9 cellular contexts compared by ENCODE assay signal in genomic region chr6:7085911-7086310, GRCh38. TPM values are rescaled to one million over a fixed set of nuclear protein-coding genes. Genes with fewer than 3 reads are reported as not detected.
DNase-seq lines count a peak whose midpoint lies in the region; ATAC-seq, FAIRE-seq and TF ChIP-seq lines count a peak whose summit lies in the region.
"Had no signal": no experiment of that assay in that cellular context is flagged by ENCODE, and none has a peak within 500 bp of the region (broad histone marks: within the 10 kb centered on the region; RNA-seq: fewer than 3 reads in every experiment).

No MANE protein-coding gene starts in this region.

- H3K27ac Mint-ChIP-seq in activated CD4-positive, alpha-beta T cell treated with anti-CD3 and anti-CD28 coated beads, Interleukin-2, amount 10 ng/mL, durations not matched to agents 24 days and 14 days: no peak overlapping the region

- DNase-seq in right lobe of liver (peak; percentile 54 to 66 (median 60)), HepG2 (ENCODE audit: low spot score) (no peak), WERI-Rb-1 (peak; percentile 42), middle frontal gyrus (ENCODE audit: extremely low spot score, low spot score) (no peak)
- DNase-seq in activated CD4-positive, CD25-positive, alpha-beta regulatory T cell treated with anti-CD3 and anti-CD28 coated beads, Interleukin-2, amount 50 U/mL, for 72 hours: no peak
- DNase-seq in activated CD4-positive, alpha-beta T cell treated with anti-CD3 and anti-CD28 coated beads, Interleukin-2, amount 10 ng/mL, durations not matched to agents 24 days and 14 days: no peak

- H3K36me3 ChIP-seq in right lobe of liver (no peaks in the 10 kb centered on the region), HepG2 (replicated peaks in 1 of 2; ENCODE audit: control insufficient read depth in 1 of 2, insufficient read depth in 2 of 2, low read length in 2 of 2) (no peaks in the 10 kb centered on the region), WERI-Rb-1 (no peaks in the 10 kb centered on the region), neutrophil (no peaks in the 10 kb centered on the region)
- H3K36me3 ChIP-seq: suprapubic skin had no signal

- TF ChIP-seq POLR2A in right lobe of liver (IDR thresholded peaks at IDR 0.05): no peak
- TF ChIP-seq POLR2A in HepG2 (IDR thresholded peaks at IDR 0.05; ENCODE audit: insufficient read depth in 1 of 2, low read depth in 2 of 2, low read length in 2 of 2): no peak

- no peaks in the 10 kb centered on the region for H4K20me1 ChIP-seq in HepG2 (ENCODE audit: insufficient read depth, low read length)

- no TSS peak for BruUV-seq in HepG2 (replicated peaks; lab: Mats Ljungman, UMichigan)

- no peak overlapping the region for H3K4me2 ChIP-seq in HepG2 (ENCODE audit: low read depth, low read length)

- in situ Hi-C loops in HepG2 (cut with HindIII; ENCODE audit: extremely low pct_ligation_motif_present, low pct_unique_long_range_greater_than_20kb): no loop called here

- no peak overlapping the region for H3K9ac ChIP-seq in HepG2 (ENCODE audit: insufficient read depth, low read depth, low read length)

- peak; percentile 56 to 69 (median 64) for ATAC-seq in right lobe of liver
- ATAC-seq in HepG2: no peak; the same call in 2 of the 3 replicates
- ATAC-seq in HG03196 (IDR thresholded peaks at IDR 0.05; ENCODE audit: unreplicated experiment): peak; percentile 36

- H2AFZ ChIP-seq in HepG2 (ENCODE audit: low read length): no peak overlapping the region

- CTCF ChIA-PET in HepG2 (lab: Yijun Ruan, JAX; ENCODE audit: low intra/inter-chr PET ratio, low total read pairs): no interaction called here

- H3K4me3 ChIP-seq in right lobe of liver: no peak overlapping the region
- no peak overlapping the region for H3K4me3 ChIP-seq in HepG2 (replicated peaks in 1 of 3; ENCODE audit: insufficient read depth in 1 of 3, low read depth in 2 of 3, low read length in 3 of 3)
- H3K4me3 ChIP-seq in WERI-Rb-1 (ENCODE audit: low read depth, low read length): no peak overlapping the region
- H3K4me3 ChIP-seq in neutrophil (ENCODE audit: low read depth in 1 of 2, low read length in 1 of 2): peak overlapping the region in 1 of 2 experiments; percentile 62

- H3K27ac ChIP-seq in right lobe of liver: peak overlapping the region in 1 of 3 donors; percentile 8
- no peak overlapping the region for H3K27ac ChIP-seq in HepG2 (ENCODE audit: extremely low read length, insufficient read depth, low read length)
- H3K27ac ChIP-seq in WERI-Rb-1: no peak overlapping the region
- H3K27ac ChIP-seq in neutrophil: peak overlapping the region; percentile 73
- H3K27ac ChIP-seq: suprapubic skin had no signal

- TF ChIP-seq EP300 in HepG2 (IDR thresholded peaks at IDR 0.05; ENCODE audit: low read depth in 2 of 2, low read length in 2 of 2) (no peak), HepG2 (CRISPR knock-in tag; IDR thresholded peaks at IDR 0.05; ENCODE audit: borderline replicate concordance) (no peak)

- H3K9me3 ChIP-seq in right lobe of liver (no peaks in the 10 kb centered on the region), HepG2 (ENCODE audit: low read length) (no peaks in the 10 kb centered on the region), WERI-Rb-1 (ENCODE audit: severe bottlenecking) (peaks cover 6% of the 10 kb centered on the region), neutrophil (no peaks in the 10 kb centered on the region)
- H3K9me3 ChIP-seq: suprapubic skin had no signal

- FAIRE-seq in HepG2 (lab: Jason Lieb, UNC): no peak

- H3K27me3 ChIP-seq in right lobe of liver (no peaks in the 10 kb centered on the region), HepG2 (ENCODE audit: control insufficient read depth in 1 of 2, insufficient read depth in 2 of 2, low read length in 2 of 2) (peaks cover 0 to 11% of the 10 kb centered on the region in 2 experiments; a peak in 1 of 5 replicates), WERI-Rb-1 (ENCODE audit: insufficient read depth, low read depth, severe bottlenecking) (no peaks in the 10 kb centered on the region), neutrophil (no peaks in the 10 kb centered on the region)
- H3K27me3 ChIP-seq: suprapubic skin had no signal

- TF ChIP-seq CTCF in right lobe of liver (IDR thresholded peaks at IDR 0.05) (no peak), HepG2 (CRISPR knock-in tag; IDR thresholded peaks at IDR 0.05) (no peak), WERI-Rb-1 (IDR thresholded peaks at IDR 0.05; ENCODE audit: low read depth, low read length) (no peak), neutrophil (IDR thresholded peaks at IDR 0.05) (no peak)

- WGBS in right lobe of liver (ENCODE audit: insufficient coverage, low coverage, low lambda C conversion rate, missing lambda C conversion rate): no CpG with 5 or more reads among the region's 1 CpG
- 0% methylated on average over 1 of the region's 1 CpG for WGBS in HepG2 (ENCODE audit: low lambda C conversion rate)

- POLR2A ChIA-PET in HepG2 (lab: Yijun Ruan, JAX): no interaction called here

- H3K4me1 ChIP-seq in right lobe of liver (peaks cover 0 to 9% (median 2%) of the 10 kb centered on the region in 4 donors), HepG2 (ENCODE audit: insufficient read depth, low read length) (peaks cover 13% of the 10 kb centered on the region), neutrophil (ENCODE audit: control insufficient read depth in 1 of 2, insufficient read depth in 1 of 2, low read depth in 1 of 2, low read length in 1 of 2) (peaks cover 5 to 17% of the 10 kb centered on the region in 2 experiments)

- TF ChIP-seq RAD21 in HepG2 (CRISPR knock-in tag; IDR thresholded peaks at IDR 0.05): no peak

- no peak overlapping the region for H3K4me3 Mint-ChIP-seq in activated CD4-positive, alpha-beta T cell treated with anti-CD3 and anti-CD28 coated beads, Interleukin-2, amount 10 ng/mL, durations not matched to agents 24 days and 14 days

- H3K4me1 Mint-ChIP-seq in activated CD4-positive, alpha-beta T cell treated with anti-CD3 and anti-CD28 coated beads, Interleukin-2, amount 10 ng/mL, durations not matched to agents 24 days and 14 days: peaks cover 25% of the 10 kb centered on the region

- no peaks in the 10 kb centered on the region for H3K36me3 Mint-ChIP-seq in activated CD4-positive, alpha-beta T cell treated with anti-CD3 and anti-CD28 coated beads, Interleukin-2, amount 10 ng/mL, durations not matched to agents 24 days and 14 days (ENCODE audit: low read depth)

- no peaks in the 10 kb centered on the region for H3K79me2 ChIP-seq in HepG2 (ENCODE audit: insufficient read depth, low read length)

- intact Hi-C loops in right lobe of liver (cut with DNase I) (no loop called here), HepG2 (cut with micrococcal nuclease; ENCODE audit: unreplicated experiment) (no loop called here)
- intact Hi-C loops in activated CD4-positive, alpha-beta T cell treated with anti-CD3 and anti-CD28 coated beads, Interleukin-2, amount 10 ng/mL, durations not matched to agents 24 days and 14 days (cut with micrococcal nuclease): loop anchor here (1.0 to 5.0 kb wide), 3 partner anchors 12 to 169 kb away; no protein-coding TSS in a partner anchor

- H3K9me3 Mint-ChIP-seq in activated CD4-positive, alpha-beta T cell treated with anti-CD3 and anti-CD28 coated beads, Interleukin-2, amount 10 ng/mL, durations not matched to agents 24 days and 14 days: no peaks in the 10 kb centered on the region

- H3K27me3 Mint-ChIP-seq in activated CD4-positive, alpha-beta T cell treated with anti-CD3 and anti-CD28 coated beads, Interleukin-2, amount 10 ng/mL, durations not matched to agents 24 days and 14 days: peaks cover 57% of the 10 kb centered on the region

TF ChIP-seq in HepG2, 621 proteins besides CTCF, POLR2A, EP300 and RAD21 (continues in another document):
- TF ChIP-seq RNF2 (conservative IDR thresholded peaks at IDR 0.05; ENCODE audit: low read depth) (no peak), SMC3 (IDR thresholded peaks at IDR 0.05; ENCODE audit: low read length) (no peak), ZNF207 (IDR thresholded peaks at IDR 0.05; ENCODE audit: borderline replicate concordance) (no peak), RAD51 (IDR thresholded peaks at IDR 0.05; ENCODE audit: borderline replicate concordance) (no peak), ZNF292 (CRISPR knock-in tag; IDR thresholded peaks at IDR 0.05; ENCODE audit: borderline replicate concordance, low read depth) (no peak), POLR2G (IDR thresholded peaks at IDR 0.05; ENCODE audit: low read depth, low read length) (no peak)

RNA-seq across cellular contexts. Expression of gene RREB1, which starts 21.9 kb away (rescaled TPM):
- total RNA-seq in right lobe of liver (10 to 100 TPM; 28.7 to 46.3 (median 39.6) TPM), HepG2 (2016; rRNA removed; fragmentation: Illumina TruSeq; extraction: Trizol) (23.2 and 23.4 TPM in 2 replicates)
- total RNA-seq in HepG2 (2016; cell fraction: cytosol; rRNA removed; fragmentation: Illumina TruSeq; extraction: Trizol; ENCODE audit: low read depth): 62.4 and 75.9 TPM in 2 replicates
- total RNA-seq in HepG2 (2016; cell fraction: insoluble cytoplasmic fraction; rRNA removed; fragmentation: Illumina TruSeq; extraction: Trizol): 21.2 and 23.3 TPM in 2 replicates
- 33.9 and 40.6 TPM in 2 replicates for total RNA-seq in HepG2 (2016; cell fraction: membrane; rRNA removed; fragmentation: Illumina TruSeq; extraction: Trizol)
- total RNA-seq in HepG2 (2016; cell fraction: nucleus; rRNA removed; fragmentation: Illumina TruSeq; extraction: Trizol): 50.2 and 60.1 TPM in 2 replicates
- 6.1 and 6.2 TPM in 2 replicates for polyA plus RNA-seq in HepG2 (2011; rRNA removed)
- 3.7 and 4.4 TPM in 2 replicates for polyA plus RNA-seq in HepG2 (2011; cell fraction: cytosol; rRNA removed)
- 24.2 and 27.1 TPM in 2 replicates for polyA plus RNA-seq in HepG2 (2011; cell fraction: nucleus; rRNA removed)
- polyA plus RNA-seq in HepG2 (2012): 19.5 and 19.9 TPM in 2 replicates
- polyA plus RNA-seq in HepG2 (2016; cell fraction: cytosol; fragmentation: Illumina TruSeq; extraction: Trizol; ENCODE audit: low read depth): 0.71 and 1.1 TPM in 2 replicates
- polyA plus RNA-seq in HepG2 (2016; cell fraction: insoluble cytoplasmic fraction; fragmentation: Illumina TruSeq; extraction: Trizol; ENCODE audit: low read depth): 12.3 and 15.5 TPM in 2 replicates
- polyA plus RNA-seq in HepG2 (2016; cell fraction: membrane; fragmentation: Illumina TruSeq; extraction: Trizol; ENCODE audit: low read depth): 1.6 and 2.2 TPM in 2 replicates
- polyA plus RNA-seq in HepG2 (2016; cell fraction: nucleus; fragmentation: Illumina TruSeq; extraction: Trizol; ENCODE audit: insufficient read depth, low read depth): 45.7 and 47.4 TPM in 2 replicates
- polyA minus RNA-seq in HepG2 (2011; rRNA and poly(A)+ RNA removed; ENCODE audit: low replicate concordance): 33.6 and 65.0 TPM in 2 replicates
- polyA minus RNA-seq in HepG2 (2011; cell fraction: cytosol; rRNA and poly(A)+ RNA removed): 27.1 and 37.4 TPM in 2 replicates
- polyA minus RNA-seq in HepG2 (2011; cell fraction: nucleus; rRNA and poly(A)+ RNA removed): 65.6 and 67.6 TPM in 2 replicates
- total RNA-seq in activated CD4-positive, alpha-beta T cell treated with anti-CD3 and anti-CD28 coated beads, Interleukin-2, amount 10 ng/mL, durations not matched to agents 24 days and 14 days: 13.9 and 16.8 TPM in 2 replicates

Comparison
In these comparisons a context has a peak if more than half of its experiments do, and no peak if none do; other contexts are left out.
1. DNase-seq: peak in right lobe of liver (3 of 3) and WERI-Rb-1 (single experiment); none in HepG2 (single experiment), activated CD4-positive, CD25-positive, alpha-beta regulatory T cell treated with anti-CD3 and anti-CD28 coated beads, Interleukin-2, amount 50 U/mL, for 72 hours (single experiment), middle frontal gyrus (single experiment) and activated CD4-positive, alpha-beta T cell treated with anti-CD3 and anti-CD28 coated beads, Interleukin-2, amount 10 ng/mL, durations not matched to agents 24 days and 14 days (single experiment).